Comparison of ENCODE assay signal across 16 cellular contexts in the genomic region with DNA sequence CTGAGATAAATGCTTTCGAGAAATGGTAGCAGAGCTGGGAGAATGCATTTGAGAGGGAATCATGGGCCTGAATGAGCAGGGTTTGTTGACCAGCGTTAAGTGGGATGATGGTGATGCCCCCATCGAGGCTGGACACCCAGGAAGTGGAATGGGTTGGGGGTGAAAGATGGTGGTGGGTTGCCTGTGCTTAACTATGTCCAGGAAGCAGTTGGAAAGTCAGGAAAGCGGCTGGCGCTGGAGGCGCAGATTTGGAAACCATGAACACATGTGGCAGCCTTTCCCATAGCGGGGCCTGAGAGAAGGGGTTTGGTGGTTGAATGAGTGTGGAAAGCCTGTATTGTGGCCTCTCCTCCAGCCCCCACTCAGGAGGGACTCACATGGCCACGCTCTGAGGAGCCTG.
DNase-seq lines count a peak whose midpoint lies in the region; ATAC-seq and TF ChIP-seq lines count a peak whose summit lies in the region.
"Had no signal": no experiment of that assay in that cellular context is flagged by ENCODE, and none has a peak within 500 bp of the region (broad histone marks: within the 10 kb centered on the region; RNA-seq: fewer than 3 reads in every experiment).

No MANE protein-coding gene starts in this region.

- no peak overlapping the region for H3K4me3 Mint-ChIP-seq in activated CD4-positive, alpha-beta memory T cell treated with anti-CD3 and anti-CD28 coated beads for 36 hours
- no peak overlapping the region for H3K4me3 Mint-ChIP-seq in activated CD4-positive, alpha-beta memory T cell treated with anti-CD3 and anti-CD28 coated beads, Interleukin-2, amount 10 ng/mL, durations not matched to agents 7 days and 5 days
- no peak overlapping the region for H3K4me3 Mint-ChIP-seq in H9
- no peak overlapping the region for H3K4me3 Mint-ChIP-seq in progenitor cell of endocrine pancreas (ENCODE audit: low read depth)

- H4K8ac ChIP-seq in H9 (replicated peaks; ENCODE audit: insufficient read length, low read depth, low read length), result no peak overlapping the region

- POLR2A ChIA-PET in activated CD4-positive, alpha-beta memory T cell treated with anti-CD3 and anti-CD28 coated beads for 36 hours (lab: Charles Lee), result interaction anchor here (1.5 kb wide), 1 partner anchor 71 kb away, joined by 4 read pairs; no protein-coding TSS in a partner anchor
- POLR2A ChIA-PET in activated CD4-positive, alpha-beta memory T cell treated with anti-CD3 and anti-CD28 coated beads, Interleukin-2, amount 10 ng/mL, durations not matched to agents 7 days and 5 days (lab: Charles Lee), result no interaction called here

- TF ChIP-seq CTCF in H9 (conservative IDR thresholded peaks at IDR 0.05), result no peak
- no peak for TF ChIP-seq CTCF in brain microvascular endothelial cell (IDR thresholded peaks at IDR 0.05; ENCODE audit: low read depth, low read length, missing control alignments)
- no peak for TF ChIP-seq CTCF in progenitor cell of endocrine pancreas (IDR thresholded peaks at IDR 0.05; ENCODE audit: unreplicated experiment)

- no peak overlapping the region for H4K91ac ChIP-seq in H9 (ENCODE audit: insufficient read length, low read depth, low read length)

- no peaks in the 10 kb centered on the region for H3K79me2 ChIP-seq in H9 (ENCODE audit: insufficient read depth, low read length)

- H3K27me3 ChIP-seq in H9 (ENCODE audit: insufficient read depth, low read length), result no peaks in the 10 kb centered on the region
- no peaks in the 10 kb centered on the region for H3K27me3 ChIP-seq in brain microvascular endothelial cell (replicated peaks)
- H3K27me3 ChIP-seq: esophagus muscularis mucosa, suprapubic skin had no signal

- H3K36me3 Mint-ChIP-seq in activated CD4-positive, alpha-beta memory T cell treated with anti-CD3 and anti-CD28 coated beads for 36 hours, result peaks cover 42% of the 10 kb centered on the region
- H3K36me3 Mint-ChIP-seq in activated CD4-positive, alpha-beta memory T cell treated with anti-CD3 and anti-CD28 coated beads, Interleukin-2, amount 10 ng/mL, durations not matched to agents 7 days and 5 days (ENCODE audit: low read depth), result peaks cover 81% of the 10 kb centered on the region
- peaks cover 0 to 40% (median 4%) of the 10 kb centered on the region in 3 experiments; a peak in 6 of 7 replicates for H3K36me3 Mint-ChIP-seq in H9 (ENCODE audit: insufficient read depth in 1 of 3, low read depth in 3 of 3)
- H3K36me3 Mint-ChIP-seq in progenitor cell of endocrine pancreas (ENCODE audit: insufficient read depth), result peaks cover 28% of the 10 kb centered on the region

- no peak overlapping the region for H3K4ac ChIP-seq in H9 (ENCODE audit: low read depth, low read length)

- H3K56ac ChIP-seq in H9 (ENCODE audit: insufficient read length, low read depth, low read length), result no peak overlapping the region

- H2BK20ac ChIP-seq in H9 (ENCODE audit: low read depth, low read length, poor library complexity, severe bottlenecking), result no peak overlapping the region

- no peak overlapping the region for H2AFZ ChIP-seq in H9 (ENCODE audit: low read length)

- H3K27ac ChIP-seq in H9 (ENCODE audit: insufficient read length, low read depth, low read length) (no peak overlapping the region), brain microvascular endothelial cell (peak overlapping the region; percentile 99)

- no peak overlapping the region for H3K18ac ChIP-seq in H9 (ENCODE audit: insufficient read length, low read depth, low read length)

- no peaks in the 10 kb centered on the region for H3K9me3 Mint-ChIP-seq in activated CD4-positive, alpha-beta memory T cell treated with anti-CD3 and anti-CD28 coated beads for 36 hours
- no peaks in the 10 kb centered on the region for H3K9me3 Mint-ChIP-seq in activated CD4-positive, alpha-beta memory T cell treated with anti-CD3 and anti-CD28 coated beads, Interleukin-2, amount 10 ng/mL, durations not matched to agents 7 days and 5 days
- no peaks in the 10 kb centered on the region for H3K9me3 Mint-ChIP-seq in H9
- no peaks in the 10 kb centered on the region for H3K9me3 Mint-ChIP-seq in progenitor cell of endocrine pancreas (ENCODE audit: low read depth)

- H3K23me2 ChIP-seq in H9 (ENCODE audit: insufficient read length, low read depth, low read length, poor library complexity, severe bottlenecking), result no peaks in the 10 kb centered on the region

- no peak overlapping the region for H3K4me3 ChIP-seq in brain microvascular endothelial cell (ENCODE audit: low read depth, low read length)
- H3K4me3 ChIP-seq: esophagus muscularis mucosa, suprapubic skin had no signal

- H3K36me3 ChIP-seq in brain microvascular endothelial cell (replicated peaks), result peaks cover 94% of the 10 kb centered on the region

- peaks cover 73% of the 10 kb centered on the region for H3K4me1 Mint-ChIP-seq in activated CD4-positive, alpha-beta memory T cell treated with anti-CD3 and anti-CD28 coated beads for 36 hours (ENCODE audit: low read depth)
- peaks cover 60% of the 10 kb centered on the region for H3K4me1 Mint-ChIP-seq in activated CD4-positive, alpha-beta memory T cell treated with anti-CD3 and anti-CD28 coated beads, Interleukin-2, amount 10 ng/mL, durations not matched to agents 7 days and 5 days
- H3K4me1 Mint-ChIP-seq in H9 (peaks cover 37 to 48% of the 10 kb centered on the region in 2 experiments), progenitor cell of endocrine pancreas (ENCODE audit: low read depth) (peaks cover 11% of the 10 kb centered on the region)

- no peaks in the 10 kb centered on the region for H4K20me1 ChIP-seq in H9 (ENCODE audit: control insufficient read depth, insufficient read depth, insufficient read length)

- H2BK15ac ChIP-seq in H9 (ENCODE audit: low read depth, low read length), result no peak overlapping the region

- H3K79me1 ChIP-seq in H9 (ENCODE audit: insufficient read depth, low read depth, low read length, poor library complexity, severe bottlenecking), result no peaks in the 10 kb centered on the region

- H3T11ph ChIP-seq in H9 (ENCODE audit: low read length), result no peak overlapping the region

- ATAC-seq in GM21360 (IDR thresholded peaks at IDR 0.05; ENCODE audit: unreplicated experiment), result no peak
- ATAC-seq: left cardiac atrium had no signal

- H4K5ac ChIP-seq in H9 (ENCODE audit: insufficient read length, low read depth, low read length), result no peak overlapping the region

- H2BK120ac ChIP-seq in H9 (ENCODE audit: low read depth, low read length, poor library complexity, severe bottlenecking), result no peak overlapping the region

- H3K14ac ChIP-seq in H9 (ENCODE audit: insufficient read depth, low read length), result no peak overlapping the region

- DNase-seq in activated CD4-positive, alpha-beta memory T cell treated with anti-CD3 and anti-CD28 coated beads for 36 hours, result no peak
- no peak for DNase-seq in activated CD4-positive, alpha-beta memory T cell treated with anti-CD3 and anti-CD28 coated beads, Interleukin-2, amount 10 ng/mL, durations not matched to agents 7 days and 5 days
- no peak for DNase-seq in H9
- no peak for DNase-seq in brain microvascular endothelial cell
- DNase-seq in progenitor cell of endocrine pancreas (ENCODE audit: low spot score, unreplicated experiment), result no peak
- no peak for DNase-seq in HUDEP-2 (lab: John Stamatoyannopoulos, UW; ENCODE audit: unreplicated experiment in 76 of 76)
- DNase-seq in cerebellum (ENCODE audit: low spot score), result no peak
- DNase-seq: activated CD8-positive, alpha-beta memory T cell treated with anti-CD3 and anti-CD28 coated beads, Interleukin-2, amount 50 U/mL, for 48 hours; aorta; left cardiac atrium; NCI-H1694; NCI-H510A; SK-N-SH had no signal

- peak overlapping the region; percentile 79 for H3K27ac Mint-ChIP-seq in activated CD4-positive, alpha-beta memory T cell treated with anti-CD3 and anti-CD28 coated beads for 36 hours
- H3K27ac Mint-ChIP-seq in activated CD4-positive, alpha-beta memory T cell treated with anti-CD3 and anti-CD28 coated beads, Interleukin-2, amount 10 ng/mL, durations not matched to agents 7 days and 5 days, result no peak overlapping the region
- H3K27ac Mint-ChIP-seq in H9, result peak overlapping the region in 2 of 3 experiments; percentile 46 to 79; a peak in 3 of 7 replicates
- H3K27ac Mint-ChIP-seq in progenitor cell of endocrine pancreas, result peak overlapping the region; percentile 51

- in situ Hi-C loops in brain microvascular endothelial cell (cut with HindIII; ENCODE audit: low pct_ligation_motif_present, low sequenced_read_pairs), result no loop called here

- H2AK5ac ChIP-seq in H9 (ENCODE audit: insufficient read length, low read length), result no peak overlapping the region

- H3K27me3 Mint-ChIP-seq in activated CD4-positive, alpha-beta memory T cell treated with anti-CD3 and anti-CD28 coated beads for 36 hours, result no peaks in the 10 kb centered on the region
- H3K27me3 Mint-ChIP-seq in activated CD4-positive, alpha-beta memory T cell treated with anti-CD3 and anti-CD28 coated beads, Interleukin-2, amount 10 ng/mL, durations not matched to agents 7 days and 5 days, result no peaks in the 10 kb centered on the region
- no peaks in the 10 kb centered on the region for H3K27me3 Mint-ChIP-seq in H9 (ENCODE audit: low read depth)
- no peaks in the 10 kb centered on the region for H3K27me3 Mint-ChIP-seq in progenitor cell of endocrine pancreas

- WGBS in H9 (ENCODE audit: extremely low coverage, insufficient read length, low lambda C conversion rate), result no CpG with 5 or more reads among the region's 8 CpGs

- H3K23ac ChIP-seq in H9 (ENCODE audit: insufficient read length, low read depth, low read length), result no peak overlapping the region

- H3K9me3 ChIP-seq in H9 (ENCODE audit: control insufficient read depth, low read depth, low read length), result no peaks in the 10 kb centered on the region
- H3K9me3 ChIP-seq: esophagus muscularis mucosa, SK-N-SH, suprapubic skin had no signal

- no peak overlapping the region for H3K4me2 ChIP-seq in H9 (ENCODE audit: insufficient read depth, insufficient read length, low read length)
- H3K4me2 ChIP-seq: SK-N-SH had no signal

- no peak overlapping the region for H2BK12ac ChIP-seq in H9 (ENCODE audit: insufficient read length, low read depth, low read length)

- intact Hi-C loops in activated CD4-positive, alpha-beta memory T cell treated with anti-CD3 and anti-CD28 coated beads for 36 hours (cut with micrococcal nuclease), result loop anchor here (2.0 kb wide), 1 partner anchor 105 kb away; no protein-coding TSS in a partner anchor

- CTCF ChIA-PET in activated CD4-positive, alpha-beta memory T cell treated with anti-CD3 and anti-CD28 coated beads for 36 hours (lab: Charles Lee), result no interaction called here
- CTCF ChIA-PET in activated CD4-positive, alpha-beta memory T cell treated with anti-CD3 and anti-CD28 coated beads, Interleukin-2, amount 10 ng/mL, durations not matched to agents 7 days and 5 days (lab: Charles Lee), result no interaction called here

- no peak overlapping the region for H3K9ac ChIP-seq in H9 (ENCODE audit: extremely low read depth, insufficient read length, low read length)
- H3K9ac ChIP-seq: SK-N-SH had no signal

- peaks cover 11% of the 10 kb centered on the region; the same call in 1 of the 2 replicates for H3K4me1 ChIP-seq in H9 (ENCODE audit: insufficient read depth, low read length)

- H2BK5ac ChIP-seq in H9 (ENCODE audit: insufficient read length, low read length), result no peak overlapping the region
